Comparison of ENCODE assay signal across 13 cellular contexts in the genomic region with DNA sequence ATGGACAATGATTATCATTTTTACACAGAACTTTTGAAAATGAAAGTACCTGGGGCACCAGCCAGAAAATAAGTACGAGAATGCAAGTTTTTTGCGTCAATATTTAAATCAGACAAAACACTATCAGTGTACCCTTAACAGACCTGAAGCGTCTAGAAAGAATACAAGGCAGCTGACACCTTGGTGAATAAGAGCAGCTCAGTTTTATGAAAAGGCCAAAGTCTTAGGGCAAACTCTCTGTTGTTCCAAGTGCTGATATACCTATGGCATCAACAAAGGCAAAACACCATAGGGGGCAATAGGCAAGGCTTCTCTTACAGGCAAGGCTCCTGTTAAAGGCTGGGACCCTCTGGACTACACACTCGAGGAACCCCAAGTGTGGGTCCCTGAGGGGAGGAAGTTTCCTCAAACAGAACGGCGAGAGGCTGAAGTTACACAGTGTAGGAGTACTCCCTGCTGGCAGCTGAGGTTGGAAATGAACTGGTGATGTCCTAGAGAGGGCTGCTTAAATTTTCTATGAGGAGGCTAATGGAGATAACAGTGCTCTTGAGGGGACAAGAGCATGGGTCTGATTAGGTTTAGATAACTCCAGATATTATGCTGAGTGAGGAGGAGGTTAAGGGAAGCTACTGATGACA.
DNase-seq lines count a peak whose midpoint lies in the region; ATAC-seq and TF ChIP-seq lines count a peak whose summit lies in the region.
"Had no signal": no experiment of that assay in that cellular context is flagged by ENCODE, and none has a peak within 500 bp of the region (broad histone marks: within the 10 kb centered on the region; RNA-seq: fewer than 3 reads in every experiment).

No MANE protein-coding gene starts in this region.

- H3K9me3 ChIP-seq in T-helper 17 cell (ENCODE audit: control insufficient read depth, low read length, poor library complexity, severe bottlenecking) (no peaks in the 10 kb centered on the region), skeletal muscle tissue (ENCODE audit: control insufficient read depth in 3 of 3, low read length in 3 of 3) (no peaks in the 10 kb centered on the region), MM.1S (replicated peaks; ENCODE audit: insufficient read depth, low read length) (no peaks in the 10 kb centered on the region)

- H4K20me1 ChIP-seq in MM.1S (ENCODE audit: insufficient read depth, low read length) = peaks cover 4% of the 10 kb centered on the region; the same call in 1 of the 2 replicates

- H3K27ac ChIP-seq in skeletal muscle tissue (ENCODE audit: low read depth, low read length) (peak overlapping the region; percentile 55), MM.1S (ENCODE audit: low read length) (no peak overlapping the region)

- TF ChIP-seq CTCF in MM.1S (IDR thresholded peaks at IDR 0.05; ENCODE audit: low read length) = no peak

- H3K9me2 ChIP-seq in MM.1S (replicated peaks; ENCODE audit: insufficient read depth, low read length) = no peaks in the 10 kb centered on the region

- H3K4me3 Mint-ChIP-seq in T-helper 17 cell = no peak overlapping the region
- H3K4me3 Mint-ChIP-seq in activated T-cell treated with anti-CD3 and anti-CD28 coated beads, Interleukin-2, amount 50 U/mL, for 4 hours = no peak overlapping the region
- H3K4me3 Mint-ChIP-seq in activated CD4-positive, alpha-beta memory T cell treated with anti-CD3 and anti-CD28 coated beads, Interleukin-2, amount 10 ng/mL, durations not matched to agents 7 days and 5 days = no peak overlapping the region
- H3K4me3 Mint-ChIP-seq: CD4-positive, alpha-beta T cell had no signal

- peaks cover 5% of the 10 kb centered on the region for H3K36me3 Mint-ChIP-seq in T-helper 17 cell (ENCODE audit: low read depth)
- peaks cover 20% of the 10 kb centered on the region for H3K36me3 Mint-ChIP-seq in activated T-cell treated with anti-CD3 and anti-CD28 coated beads, Interleukin-2, amount 50 U/mL, for 4 hours (ENCODE audit: insufficient read depth)
- H3K36me3 Mint-ChIP-seq in activated CD4-positive, alpha-beta memory T cell treated with anti-CD3 and anti-CD28 coated beads, Interleukin-2, amount 10 ng/mL, durations not matched to agents 7 days and 5 days (ENCODE audit: low read depth) = no peaks in the 10 kb centered on the region

- H3K4me3 ChIP-seq in skeletal muscle tissue (ENCODE audit: low read length in 3 of 3) (peak overlapping the region; percentile 13 to 39 (median 30)), MM.1S (ENCODE audit: low read length) (no peak overlapping the region)

- H3F3A ChIP-seq in MM.1S (ENCODE audit: insufficient read depth, low read length) = peaks cover 13% of the 10 kb centered on the region

- ATAC-seq in GM18867 (IDR thresholded peaks at IDR 0.05; ENCODE audit: unreplicated experiment) (peak; percentile 37), T-helper 17 cell (peak; percentile 23), left cardiac atrium (peak; percentile 76 to 82)
- ATAC-seq in activated T-cell treated with anti-CD3 and anti-CD28 coated beads, Interleukin-2, amount 50 U/mL, for 4 hours = no peak

- peaks cover 19% of the 10 kb centered on the region for H3K4me1 Mint-ChIP-seq in T-helper 17 cell
- H3K4me1 Mint-ChIP-seq in activated T-cell treated with anti-CD3 and anti-CD28 coated beads, Interleukin-2, amount 50 U/mL, for 4 hours (ENCODE audit: low read depth) = peaks cover 4% of the 10 kb centered on the region
- peaks cover 5% of the 10 kb centered on the region for H3K4me1 Mint-ChIP-seq in activated CD4-positive, alpha-beta memory T cell treated with anti-CD3 and anti-CD28 coated beads, Interleukin-2, amount 10 ng/mL, durations not matched to agents 7 days and 5 days

- no peak overlapping the region for H3K27ac Mint-ChIP-seq in T-helper 17 cell
- no peak overlapping the region for H3K27ac Mint-ChIP-seq in activated CD4-positive, alpha-beta memory T cell treated with anti-CD3 and anti-CD28 coated beads, Interleukin-2, amount 10 ng/mL, durations not matched to agents 7 days and 5 days
- H3K27ac Mint-ChIP-seq: CD4-positive, alpha-beta T cell had no signal

- CTCF ChIA-PET in activated CD4-positive, alpha-beta memory T cell treated with anti-CD3 and anti-CD28 coated beads, Interleukin-2, amount 10 ng/mL, durations not matched to agents 7 days and 5 days (lab: Charles Lee) = no interaction called here

- POLR2A ChIA-PET in activated CD4-positive, alpha-beta memory T cell treated with anti-CD3 and anti-CD28 coated beads, Interleukin-2, amount 10 ng/mL, durations not matched to agents 7 days and 5 days (lab: Charles Lee) = no interaction called here

- H2AFZ ChIP-seq in MM.1S (ENCODE audit: low read length) = no peak overlapping the region

- intact Hi-C loops in left cardiac atrium (cut with DNase I) = no loop called here

- H3K4me1 ChIP-seq in skeletal muscle tissue (ENCODE audit: control insufficient read depth in 3 of 3, insufficient read depth in 3 of 3, low read length in 3 of 3) (peaks cover 14 to 25% (median 14%) of the 10 kb centered on the region in 3 donors), MM.1S (ENCODE audit: low read length) (peaks cover 9% of the 10 kb centered on the region)

- H3K27me3 Mint-ChIP-seq in T-helper 17 cell = no peaks in the 10 kb centered on the region
- no peaks in the 10 kb centered on the region for H3K27me3 Mint-ChIP-seq in activated T-cell treated with anti-CD3 and anti-CD28 coated beads, Interleukin-2, amount 50 U/mL, for 4 hours (ENCODE audit: low read depth)
- no peaks in the 10 kb centered on the region for H3K27me3 Mint-ChIP-seq in activated CD4-positive, alpha-beta memory T cell treated with anti-CD3 and anti-CD28 coated beads, Interleukin-2, amount 10 ng/mL, durations not matched to agents 7 days and 5 days
- H3K27me3 Mint-ChIP-seq: CD4-positive, alpha-beta T cell had no signal

- DNase-seq in T-helper 17 cell (no peak), left cardiac atrium (no peak), MM.1S (no peak), NOMO-1 treated with DMSO at 0.1 percent for 48 hours (lab: John Stamatoyannopoulos, UW; ENCODE audit: unreplicated experiment) (no peak)
- no peak for DNase-seq in activated T-cell treated with anti-CD3 and anti-CD28 coated beads, Interleukin-2, amount 50 U/mL, for 4 hours
- no peak for DNase-seq in activated CD4-positive, alpha-beta memory T cell treated with anti-CD3 and anti-CD28 coated beads, Interleukin-2, amount 10 ng/mL, durations not matched to agents 7 days and 5 days
- DNase-seq: CD4-positive, alpha-beta T cell; NCI-H1092 treated with DMSO at 0.1 percent for 48 hours; NCI-H526; nucleus accumbens; stimulated activated CD4-positive, alpha-beta T cell treated with anti-CD3 and anti-CD28 coated beads, Interleukin-1b, Interleukin-23, amount 100 ng/mL, for 48 hours had no signal

- H3K36me3 ChIP-seq in skeletal muscle tissue (ENCODE audit: control insufficient read depth in 3 of 3, insufficient read depth in 3 of 3, low read length in 3 of 3) (no peaks in the 10 kb centered on the region), MM.1S (replicated peaks; ENCODE audit: insufficient read depth, low read length) (no peaks in the 10 kb centered on the region)

- no peaks in the 10 kb centered on the region for H3K79me2 ChIP-seq in MM.1S (ENCODE audit: low read length)

- no peaks in the 10 kb centered on the region for H3K9me3 Mint-ChIP-seq in activated T-cell treated with anti-CD3 and anti-CD28 coated beads, Interleukin-2, amount 50 U/mL, for 4 hours
- H3K9me3 Mint-ChIP-seq in activated CD4-positive, alpha-beta memory T cell treated with anti-CD3 and anti-CD28 coated beads, Interleukin-2, amount 10 ng/mL, durations not matched to agents 7 days and 5 days = no peaks in the 10 kb centered on the region
- H3K9me3 Mint-ChIP-seq: CD4-positive, alpha-beta T cell had no signal

- H3K9ac ChIP-seq in skeletal muscle tissue (ENCODE audit: low read depth in 1 of 3, low read length in 3 of 3) (peak overlapping the region; percentile 25 to 35 (median 26)), MM.1S (ENCODE audit: low read length) (no peak overlapping the region)

- H3K4me2 ChIP-seq in MM.1S (ENCODE audit: low read depth, low read length) = no peak overlapping the region

- H3K27me3 ChIP-seq in skeletal muscle tissue (ENCODE audit: control insufficient read depth in 3 of 3, insufficient read depth in 3 of 3, low read length in 3 of 3) = no peaks in the 10 kb centered on the region
- peaks cover 43% of the 10 kb centered on the region for H3K27me3 ChIP-seq in MM.1S (replicated peaks; ENCODE audit: insufficient read depth, low read length)

Comparison
In these comparisons a context has a peak if more than half of its experiments do, and no peak if none do; other contexts are left out.
1. ATAC-seq: peak in GM18867 (single experiment), T-helper 17 cell (single experiment) and left cardiac atrium (2 of 2); none in activated T-cell treated with anti-CD3 and anti-CD28 coated beads, Interleukin-2, amount 50 U/mL, for 4 hours (0 of 2).